In genomic region chr22:36419177-36419911, GRCh38 we compare ENCODE assay signal across 1 cellular context.
TF ChIP-seq lines count a peak whose summit lies in the region.

No MANE protein-coding gene starts in this region.

TF ChIP-seq in HepG2, 621 proteins besides CTCF, POLR2A, EP300 and RAD21 (continued from another document and continues in another):
- TF ChIP-seq, protein P1, sequence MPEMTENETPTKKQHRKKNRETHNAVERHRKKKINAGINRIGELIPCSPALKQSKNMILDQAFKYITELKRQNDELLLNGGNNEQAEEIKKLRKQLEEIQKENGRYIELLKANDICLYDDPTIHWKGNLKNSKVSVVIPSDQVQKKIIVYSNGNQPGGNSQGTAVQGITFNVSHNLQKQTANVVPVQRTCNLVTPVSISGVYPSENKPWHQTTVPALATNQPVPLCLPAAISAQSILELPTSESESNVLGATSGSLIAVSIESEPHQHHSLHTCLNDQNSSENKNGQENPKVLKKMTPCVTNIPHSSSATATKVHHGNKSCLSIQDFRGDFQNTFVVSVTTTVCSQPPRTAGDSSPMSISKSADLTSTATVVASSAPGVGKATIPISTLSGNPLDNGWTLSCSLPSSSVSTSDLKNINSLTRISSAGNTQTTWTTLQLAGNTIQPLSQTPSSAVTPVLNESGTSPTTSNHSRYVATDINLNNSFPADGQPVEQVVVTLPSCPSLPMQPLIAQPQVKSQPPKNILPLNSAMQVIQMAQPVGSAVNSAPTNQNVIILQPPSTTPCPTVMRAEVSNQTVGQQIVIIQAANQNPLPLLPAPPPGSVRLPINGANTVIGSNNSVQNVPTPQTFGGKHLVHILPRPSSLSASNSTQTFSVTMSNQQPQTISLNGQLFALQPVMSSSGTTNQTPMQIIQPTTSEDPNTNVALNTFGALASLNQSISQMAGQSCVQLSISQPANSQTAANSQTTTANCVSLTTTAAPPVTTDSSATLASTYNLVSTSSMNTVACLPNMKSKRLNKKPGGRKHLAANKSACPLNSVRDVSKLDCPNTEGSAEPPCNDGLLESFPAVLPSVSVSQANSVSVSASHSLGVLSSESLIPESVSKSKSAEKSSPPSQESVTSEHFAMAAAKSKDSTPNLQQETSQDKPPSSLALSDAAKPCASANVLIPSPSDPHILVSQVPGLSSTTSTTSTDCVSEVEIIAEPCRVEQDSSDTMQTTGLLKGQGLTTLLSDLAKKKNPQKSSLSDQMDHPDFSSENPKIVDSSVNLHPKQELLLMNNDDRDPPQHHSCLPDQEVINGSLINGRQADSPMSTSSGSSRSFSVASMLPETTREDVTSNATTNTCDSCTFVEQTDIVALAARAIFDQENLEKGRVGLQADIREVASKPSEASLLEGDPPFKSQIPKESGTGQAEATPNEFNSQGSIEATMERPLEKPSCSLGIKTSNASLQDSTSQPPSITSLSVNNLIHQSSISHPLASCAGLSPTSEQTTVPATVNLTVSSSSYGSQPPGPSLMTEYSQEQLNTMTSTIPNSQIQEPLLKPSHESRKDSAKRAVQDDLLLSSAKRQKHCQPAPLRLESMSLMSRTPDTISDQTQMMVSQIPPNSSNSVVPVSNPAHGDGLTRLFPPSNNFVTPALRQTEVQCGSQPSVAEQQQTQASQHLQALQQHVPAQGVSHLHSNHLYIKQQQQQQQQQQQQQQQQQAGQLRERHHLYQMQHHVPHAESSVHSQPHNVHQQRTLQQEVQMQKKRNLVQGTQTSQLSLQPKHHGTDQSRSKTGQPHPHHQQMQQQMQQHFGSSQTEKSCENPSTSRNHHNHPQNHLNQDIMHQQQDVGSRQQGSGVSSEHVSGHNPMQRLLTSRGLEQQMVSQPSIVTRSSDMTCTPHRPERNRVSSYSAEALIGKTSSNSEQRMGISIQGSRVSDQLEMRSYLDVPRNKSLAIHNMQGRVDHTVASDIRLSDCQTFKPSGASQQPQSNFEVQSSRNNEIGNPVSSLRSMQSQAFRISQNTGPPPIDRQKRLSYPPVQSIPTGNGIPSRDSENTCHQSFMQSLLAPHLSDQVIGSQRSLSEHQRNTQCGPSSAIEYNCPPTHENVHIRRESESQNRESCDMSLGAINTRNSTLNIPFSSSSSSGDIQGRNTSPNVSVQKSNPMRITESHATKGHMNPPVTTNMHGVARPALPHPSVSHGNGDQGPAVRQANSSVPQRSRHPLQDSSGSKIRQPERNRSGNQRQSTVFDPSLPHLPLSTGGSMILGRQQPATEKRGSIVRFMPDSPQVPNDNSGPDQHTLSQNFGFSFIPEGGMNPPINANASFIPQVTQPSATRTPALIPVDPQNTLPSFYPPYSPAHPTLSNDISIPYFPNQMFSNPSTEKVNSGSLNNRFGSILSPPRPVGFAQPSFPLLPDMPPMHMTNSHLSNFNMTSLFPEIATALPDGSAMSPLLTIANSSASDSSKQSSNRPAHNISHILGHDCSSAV (CRISPR knock-in tag; IDR thresholded peaks at IDR 0.05; ENCODE audit: borderline replicate concordance): no peak
- TF ChIP-seq RBFOX2 (IDR thresholded peaks at IDR 0.05; ENCODE audit: low read depth, low read length) (peak; percentile 69), MYC (CRISPR knock-in tag; IDR thresholded peaks at IDR 0.05; ENCODE audit: borderline replicate concordance) (peak; percentile 83; the same call in 1 of the 2 replicates), TFDP2 (CRISPR knock-in tag; IDR thresholded peaks at IDR 0.05) (peak; percentile 76), MIER3 (CRISPR knock-in tag; IDR thresholded peaks at IDR 0.05; ENCODE audit: borderline replicate concordance) (peak; percentile 97), ZNF30 (CRISPR knock-in tag; IDR thresholded peaks at IDR 0.05) (no peak), ZNF512 (CRISPR knock-in tag; IDR thresholded peaks at IDR 0.05) (peak; percentile 72; the same call in 1 of the 2 replicates), CHCHD3 (CRISPR knock-in tag; IDR thresholded peaks at IDR 0.05) (no peak), NR2F6 (IDR thresholded peaks at IDR 0.05) (peak; percentile 89), NR2F6 (CRISPR knock-in tag; IDR thresholded peaks at IDR 0.05) (peak; percentile 88), SKI (IDR thresholded peaks at IDR 0.05; ENCODE audit: partially characterized antibody) (peak; percentile 96), HNRNPH1 (optimal IDR thresholded peaks at IDR 0.05; ENCODE audit: low read depth, low read length) (no peak), GATA4 (IDR thresholded peaks at IDR 0.05; ENCODE audit: borderline replicate concordance, low read depth) (peak; percentile 98), ZNF10 (CRISPR knock-in tag; IDR thresholded peaks at IDR 0.05; ENCODE audit: borderline replicate concordance, low read depth) (no peak), STAT5B (CRISPR knock-in tag; IDR thresholded peaks at IDR 0.05) (no peak), TMF1 (CRISPR knock-in tag; IDR thresholded peaks at IDR 0.05; ENCODE audit: low read depth) (no peak), HOXA5 (CRISPR knock-in tag; IDR thresholded peaks at IDR 0.05) (peak; percentile 36; the same call in 1 of the 2 replicates), ZNF333 (CRISPR knock-in tag; IDR thresholded peaks at IDR 0.05; ENCODE audit: borderline replicate concordance) (no peak), HHEX (CRISPR knock-in tag; IDR thresholded peaks at IDR 0.05) (peak; percentile 66; the same call in 1 of the 2 replicates), ZNF558 (CRISPR knock-in tag; IDR thresholded peaks at IDR 0.05; ENCODE audit: borderline replicate concordance) (no peak; the same call in 1 of the 2 replicates), CREB3 (CRISPR knock-in tag; IDR thresholded peaks at IDR 0.05) (no peak), RORA (CRISPR knock-in tag; IDR thresholded peaks at IDR 0.05) (no peak), TFDP1 (CRISPR knock-in tag; IDR thresholded peaks at IDR 0.05; ENCODE audit: borderline replicate concordance) (peak; percentile 54; the same call in 1 of the 2 replicates), ZNF562 (CRISPR knock-in tag; IDR thresholded peaks at IDR 0.05; ENCODE audit: borderline replicate concordance) (no peak), REPIN1 (CRISPR knock-in tag; IDR thresholded peaks at IDR 0.05; ENCODE audit: borderline replicate concordance, low read depth) (peak; percentile 91), NAIF1 (CRISPR knock-in tag; IDR thresholded peaks at IDR 0.05; ENCODE audit: borderline replicate concordance) (peak; percentile 41), ZNF136 (CRISPR knock-in tag; IDR thresholded peaks at IDR 0.05; ENCODE audit: low read depth) (no peak), ZNF460 (CRISPR knock-in tag; IDR thresholded peaks at IDR 0.05; ENCODE audit: borderline replicate concordance) (no peak), DR1 (CRISPR knock-in tag; IDR thresholded peaks at IDR 0.05) (no peak)
- TF ChIP-seq, protein P2, sequence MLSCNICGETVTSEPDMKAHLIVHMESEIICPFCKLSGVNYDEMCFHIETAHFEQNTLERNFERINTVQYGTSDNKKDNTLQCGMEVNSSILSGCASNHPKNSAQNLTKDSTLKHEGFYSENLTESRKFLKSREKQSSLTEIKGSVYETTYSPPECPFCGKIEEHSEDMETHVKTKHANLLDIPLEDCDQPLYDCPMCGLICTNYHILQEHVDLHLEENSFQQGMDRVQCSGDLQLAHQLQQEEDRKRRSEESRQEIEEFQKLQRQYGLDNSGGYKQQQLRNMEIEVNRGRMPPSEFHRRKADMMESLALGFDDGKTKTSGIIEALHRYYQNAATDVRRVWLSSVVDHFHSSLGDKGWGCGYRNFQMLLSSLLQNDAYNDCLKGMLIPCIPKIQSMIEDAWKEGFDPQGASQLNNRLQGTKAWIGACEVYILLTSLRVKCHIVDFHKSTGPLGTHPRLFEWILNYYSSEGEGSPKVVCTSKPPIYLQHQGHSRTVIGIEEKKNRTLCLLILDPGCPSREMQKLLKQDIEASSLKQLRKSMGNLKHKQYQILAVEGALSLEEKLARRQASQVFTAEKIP (CRISPR knock-in tag; IDR thresholded peaks at IDR 0.05; ENCODE audit: borderline replicate concordance): no peak
- TF ChIP-seq, protein P3, sequence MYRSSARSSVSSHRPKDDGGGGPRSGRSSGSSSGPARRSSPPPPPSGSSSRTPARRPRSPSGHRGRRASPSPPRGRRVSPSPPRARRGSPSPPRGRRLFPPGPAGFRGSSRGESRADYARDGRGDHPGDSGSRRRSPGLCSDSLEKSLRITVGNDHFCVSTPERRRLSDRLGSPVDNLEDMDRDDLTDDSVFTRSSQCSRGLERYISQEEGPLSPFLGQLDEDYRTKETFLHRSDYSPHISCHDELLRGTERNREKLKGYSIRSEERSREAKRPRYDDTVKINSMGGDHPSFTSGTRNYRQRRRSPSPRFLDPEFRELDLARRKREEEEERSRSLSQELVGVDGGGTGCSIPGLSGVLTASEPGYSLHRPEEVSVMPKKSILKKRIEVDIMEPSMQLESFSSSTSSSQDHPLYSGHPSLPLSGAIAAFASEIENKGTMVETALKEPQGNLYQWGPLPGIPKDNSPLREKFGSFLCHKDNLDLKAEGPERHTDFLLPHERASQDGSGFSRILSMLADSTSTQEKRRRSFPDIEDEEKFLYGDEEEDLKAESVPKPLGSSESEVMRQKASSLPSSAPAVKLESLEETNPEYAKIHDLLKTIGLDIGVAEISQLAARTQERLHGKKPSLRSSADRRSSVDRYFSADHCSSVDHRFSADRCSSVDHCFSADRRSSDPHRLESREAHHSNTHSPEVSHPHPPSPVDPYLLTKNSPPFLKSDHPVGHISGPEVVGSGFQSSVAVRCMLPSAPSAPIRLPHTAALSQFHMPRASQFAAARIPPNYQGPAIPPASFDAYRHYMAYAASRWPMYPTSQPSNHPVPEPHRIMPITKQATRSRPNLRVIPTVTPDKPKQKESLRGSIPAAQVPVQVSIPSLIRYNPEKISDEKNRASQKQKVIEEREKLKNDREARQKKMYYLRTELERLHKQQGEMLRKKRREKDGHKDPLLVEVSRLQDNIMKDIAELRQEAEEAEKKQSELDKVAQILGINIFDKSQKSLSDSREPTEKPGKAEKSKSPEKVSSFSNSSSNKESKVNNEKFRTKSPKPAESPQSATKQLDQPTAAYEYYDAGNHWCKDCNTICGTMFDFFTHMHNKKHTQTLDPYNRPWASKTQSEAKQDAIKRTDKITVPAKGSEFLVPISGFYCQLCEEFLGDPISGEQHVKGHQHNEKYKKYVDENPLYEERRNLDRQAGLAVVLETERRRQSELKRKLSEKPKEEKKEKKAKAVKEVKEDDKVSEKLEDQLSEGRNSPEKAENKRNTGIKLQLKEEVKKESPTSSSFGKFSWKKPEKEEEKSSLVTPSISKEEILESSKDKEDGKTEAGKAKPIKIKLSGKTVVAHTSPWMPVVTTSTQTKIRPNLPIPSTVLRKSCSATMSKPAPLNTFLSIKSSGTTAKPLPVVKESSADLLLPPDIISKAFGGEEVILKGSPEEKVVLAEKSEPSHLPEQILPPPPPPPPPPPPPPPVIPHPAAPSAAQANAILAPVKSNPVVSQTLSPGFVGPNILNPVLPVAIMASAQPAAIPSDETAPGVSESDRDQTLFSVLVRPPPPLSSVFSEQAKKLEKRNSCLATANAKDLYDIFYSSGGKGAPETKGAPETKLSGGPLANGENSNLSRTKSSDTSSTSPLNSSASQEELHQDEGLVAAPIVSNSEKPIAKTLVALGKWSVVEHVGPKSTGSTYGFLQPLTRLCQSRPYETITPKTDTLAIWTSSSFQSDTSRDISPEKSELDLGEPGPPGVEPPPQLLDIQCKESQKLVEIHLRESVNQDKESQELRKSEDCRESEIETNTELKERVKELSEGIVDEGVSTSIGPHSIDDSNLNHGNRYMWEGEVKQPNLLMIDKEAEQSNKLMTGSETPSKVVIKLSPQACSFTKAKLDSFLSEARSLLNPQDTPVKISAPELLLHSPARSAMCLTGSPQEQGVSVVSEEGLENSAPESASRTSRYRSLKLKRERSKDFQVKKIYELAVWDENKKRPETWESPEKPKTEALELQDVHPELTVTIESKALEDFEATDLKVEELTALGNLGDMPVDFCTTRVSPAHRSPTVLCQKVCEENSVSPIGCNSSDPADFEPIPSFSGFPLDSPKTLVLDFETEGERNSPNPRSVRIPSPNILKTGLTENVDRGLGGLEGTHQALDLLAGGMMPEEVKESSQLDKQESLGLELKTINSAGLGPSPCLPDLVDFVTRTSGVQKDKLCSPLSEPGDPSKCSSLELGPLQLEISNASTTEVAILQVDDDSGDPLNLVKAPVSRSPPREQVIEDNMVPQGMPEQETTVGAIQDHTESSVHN (CRISPR knock-in tag; IDR thresholded peaks at IDR 0.05): no peak
- TF ChIP-seq, protein P4, sequence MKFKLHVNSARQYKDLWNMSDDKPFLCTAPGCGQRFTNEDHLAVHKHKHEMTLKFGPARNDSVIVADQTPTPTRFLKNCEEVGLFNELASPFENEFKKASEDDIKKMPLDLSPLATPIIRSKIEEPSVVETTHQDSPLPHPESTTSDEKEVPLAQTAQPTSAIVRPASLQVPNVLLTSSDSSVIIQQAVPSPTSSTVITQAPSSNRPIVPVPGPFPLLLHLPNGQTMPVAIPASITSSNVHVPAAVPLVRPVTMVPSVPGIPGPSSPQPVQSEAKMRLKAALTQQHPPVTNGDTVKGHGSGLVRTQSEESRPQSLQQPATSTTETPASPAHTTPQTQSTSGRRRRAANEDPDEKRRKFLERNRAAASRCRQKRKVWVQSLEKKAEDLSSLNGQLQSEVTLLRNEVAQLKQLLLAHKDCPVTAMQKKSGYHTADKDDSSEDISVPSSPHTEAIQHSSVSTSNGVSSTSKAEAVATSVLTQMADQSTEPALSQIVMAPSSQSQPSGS (CRISPR knock-in tag; IDR thresholded peaks at IDR 0.05): peak; percentile 92
